ENCODE assay signal across 28 cellular contexts in the genomic region with DNA sequence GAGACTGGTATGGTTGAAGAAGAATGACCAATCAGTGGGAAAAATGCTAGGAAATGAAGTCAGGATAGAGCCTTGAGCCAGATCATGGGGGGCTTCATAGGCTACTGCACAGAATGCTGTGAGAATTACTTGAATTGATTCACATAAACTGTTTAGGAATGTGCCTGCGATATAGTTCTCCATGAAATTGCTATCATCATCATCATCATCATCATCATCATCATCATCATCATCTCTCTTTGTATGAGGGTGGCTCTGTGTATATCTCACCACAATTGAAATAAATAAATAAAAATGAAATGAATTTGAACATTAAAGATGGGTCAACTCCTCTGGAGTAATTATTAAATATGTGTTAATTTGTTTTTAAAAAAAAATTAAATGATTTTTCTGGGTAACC.
"Had no signal": no experiment of that assay in that cellular context is flagged by ENCODE, and none has a peak within 500 bp of the region (broad histone marks: within the 10 kb centered on the region; RNA-seq: fewer than 3 reads in every experiment).

No MANE protein-coding gene starts in this region.

- H3K4me1 ChIP-seq: stomach, suprapubic skin, testis, thyroid gland, tibial artery, transverse colon, upper lobe of left lung, upper lobe of right lung, uterus, vagina had no signal

- FAIRE-seq: urothelium cell line had no signal

- H3K4me3 ChIP-seq: stomach, suprapubic skin, testis, thoracic aorta, thyroid gland, tibial artery, tibial nerve, transverse colon, upper lobe of left lung, upper lobe of right lung, uterus, vagina had no signal

- H3K4me1 Mint-ChIP-seq: stimulated activated effector memory CD8-positive, alpha-beta T cell treated with anti-CD3 and anti-CD28 coated beads, Interleukin-12 subunit alpha, Interleukin-12 subunit beta, amount 100 ng/mL, for 72 hours; stimulated activated memory B cell treated with anti-CD40 and anti-IgM and Interleukin-4, amounts not matched to agents 10 μg/mL and 1 μg/mL and 100 μg/mL, for 72 hours had no signal

- H3K36me3 ChIP-seq: stomach, suprapubic skin, thoracic aorta, thyroid gland, tibial artery, tibial nerve, transverse colon, upper lobe of left lung, upper lobe of right lung, uterus, vagina had no signal

- H3K9me3 Mint-ChIP-seq: stimulated activated memory B cell treated with anti-CD40 and anti-IgM and Interleukin-4, amounts not matched to agents 10 μg/mL and 1 μg/mL and 100 μg/mL, for 72 hours; stimulated activated naive CD8-positive, alpha-beta T cell treated with anti-CD3 and anti-CD28 coated beads, Interleukin-15, Interleukin-2, amounts not matched to agents 100 ng/mL and 50 ng/mL, for 24 hours had no signal

- H3K27ac Mint-ChIP-seq: stimulated activated effector memory CD8-positive, alpha-beta T cell treated with anti-CD3 and anti-CD28 coated beads, Interleukin-12 subunit alpha, Interleukin-12 subunit beta, amount 100 ng/mL, for 72 hours; stimulated activated memory B cell treated with anti-CD40 and anti-IgM and Interleukin-4, amounts not matched to agents 10 μg/mL and 1 μg/mL and 100 μg/mL, for 72 hours; stimulated activated naive B cell treated with anti-CD40 and anti-IgM and Interleukin-4, amounts not matched to agents 10 μg/mL and 1 μg/mL and 100 μg/mL, for 72 hours; stimulated activated naive CD8-positive, alpha-beta T cell treated with anti-CD3 and anti-CD28 coated beads, Interleukin-15, amount 100 ng/mL, for 72 hours; stimulated activated naive CD8-positive, alpha-beta T cell treated with anti-CD3 and anti-CD28 coated beads, Interleukin-15, Interleukin-2, amounts not matched to agents 100 ng/mL and 50 ng/mL, for 24 hours; type B pancreatic cell had no signal

- H3K27me3 Mint-ChIP-seq: stimulated activated naive B cell treated with anti-CD40 and anti-IgM and Interleukin-4, amounts not matched to agents 10 μg/mL and 1 μg/mL and 100 μg/mL, for 72 hours; stimulated activated naive CD8-positive, alpha-beta T cell treated with anti-CD3 and anti-CD28 coated beads, Interleukin-15, Interleukin-2, amounts not matched to agents 100 ng/mL and 50 ng/mL, for 24 hours had no signal

- H3K4me3 Mint-ChIP-seq: stimulated activated effector memory CD8-positive, alpha-beta T cell treated with anti-CD3 and anti-CD28 coated beads, Interleukin-12 subunit alpha, Interleukin-12 subunit beta, amount 100 ng/mL, for 72 hours; stimulated activated memory B cell treated with anti-CD40 and anti-IgM and Interleukin-4, amounts not matched to agents 10 μg/mL and 1 μg/mL and 100 μg/mL, for 72 hours; stimulated activated naive B cell treated with anti-CD40 and anti-IgM and Interleukin-4, amounts not matched to agents 10 μg/mL and 1 μg/mL and 100 μg/mL, for 72 hours; stimulated activated naive CD8-positive, alpha-beta T cell treated with anti-CD3 and anti-CD28 coated beads, Interleukin-15, amount 100 ng/mL, for 72 hours; stimulated activated naive CD8-positive, alpha-beta T cell treated with anti-CD3 and anti-CD28 coated beads, Interleukin-15, Interleukin-2, amounts not matched to agents 100 ng/mL and 50 ng/mL, for 24 hours; type B pancreatic cell had no signal

- H3K27ac ChIP-seq: stomach, suprapubic skin, testis, thoracic aorta, thyroid gland, tibial artery, tibial nerve, transverse colon, upper lobe of left lung, upper lobe of right lung, uterus, vagina had no signal

- ATAC-seq: stimulated activated effector memory CD8-positive, alpha-beta T cell treated with anti-CD3 and anti-CD28 coated beads, Interleukin-12 subunit alpha, Interleukin-12 subunit beta, amount 100 ng/mL, for 72 hours; stimulated activated memory B cell treated with anti-CD40 and anti-IgM and Interleukin-4, amounts not matched to agents 10 μg/mL and 1 μg/mL and 100 μg/mL, for 72 hours; stimulated activated naive B cell treated with anti-CD40 and anti-IgM and Interleukin-4, amounts not matched to agents 10 μg/mL and 1 μg/mL and 100 μg/mL, for 72 hours; stimulated activated naive CD8-positive, alpha-beta T cell treated with anti-CD3 and anti-CD28 coated beads, Interleukin-15, amount 100 ng/mL, for 72 hours; stimulated activated naive CD8-positive, alpha-beta T cell treated with anti-CD3 and anti-CD28 coated beads, Interleukin-15, Interleukin-2, amounts not matched to agents 100 U/mL and 50 U/mL, for 24 hours; upper lobe of right lung had no signal

- H3K27me3 ChIP-seq: stomach, suprapubic skin, testis, thyroid gland, tibial nerve, transverse colon, upper lobe of left lung, upper lobe of right lung, uterus, vagina had no signal

- H3K9me3 ChIP-seq: suprapubic skin, testis, thoracic aorta, thyroid gland, tibial artery, upper lobe of left lung, upper lobe of right lung, uterus, vagina had no signal

- DNase-seq: stimulated activated CD4-positive, alpha-beta T cell treated with anti-CD3 and anti-CD28 coated beads, Interleukin-2, amount 100 ng/mL, for 48 hours; stimulated activated CD4-positive, alpha-beta T cell treated with anti-CD3 and anti-CD28 coated beads, Interleukin-4, amount 100 ng/mL, for 1 hour; stimulated activated CD4-positive, alpha-beta T cell treated with anti-CD3 and anti-CD28 coated beads, Interleukin-4, amount 100 ng/mL, for 24 hours; stimulated activated CD4-positive, alpha-beta T cell treated with anti-CD3 and anti-CD28 coated beads, Interleukin-4, amount 100 ng/mL, for 4 hours; stimulated activated CD8-positive, alpha-beta memory T cell treated with anti-CD3 and anti-CD28 coated beads, Interleukin-4, amount 100 ng/mL, for 48 hours; stimulated activated naive B cell treated with anti-CD40 and anti-IgM and Interleukin-4, amounts not matched to agents 10 μg/mL and 1 μg/mL and 100 μg/mL, for 72 hours; stimulated activated naive CD4-positive, alpha-beta T cell; stimulated activated naive CD4-positive, alpha-beta T cell treated with Interleukin-2 at 50 U/mL for 16 hours; stimulated activated naive CD8-positive, alpha-beta T cell treated with anti-CD3 and anti-CD28 coated beads, Interleukin-15, amount 100 ng/mL, for 72 hours; stimulated activated naive CD8-positive, alpha-beta T cell treated with anti-CD3 and anti-CD28 coated beads, Interleukin-15, Interleukin-2, amounts not matched to agents 100 U/mL and 50 U/mL, for 24 hours; stomach; substantia nigra; testis; thyroid gland; tibial artery; transverse colon; upper lobe of left lung; upper lobe of right lung; uterus had no signal

- H3K36me3 Mint-ChIP-seq: stimulated activated effector memory CD8-positive, alpha-beta T cell treated with anti-CD3 and anti-CD28 coated beads, Interleukin-12 subunit alpha, Interleukin-12 subunit beta, amount 100 ng/mL, for 72 hours; stimulated activated memory B cell treated with anti-CD40 and anti-IgM and Interleukin-4, amounts not matched to agents 10 μg/mL and 1 μg/mL and 100 μg/mL, for 72 hours; stimulated activated naive B cell treated with anti-CD40 and anti-IgM and Interleukin-4, amounts not matched to agents 10 μg/mL and 1 μg/mL and 100 μg/mL, for 72 hours; type B pancreatic cell had no signal
